In genomic region chr14:74834682-74835392, GRCh38 we compare ENCODE assay signal across 15 cellular contexts. TPM values are rescaled to one million over a fixed set of nuclear protein-coding genes. Genes with fewer than 3 reads are reported as not detected.
DNase-seq lines count a peak whose midpoint lies in the region; ATAC-seq and TF ChIP-seq lines count a peak whose summit lies in the region.
"Had no signal": no experiment of that assay in that cellular context is flagged by ENCODE, and none has a peak within 500 bp of the region (broad histone marks: within the 10 kb centered on the region; RNA-seq: fewer than 3 reads in every experiment).

No MANE protein-coding gene starts in this region.

- no peaks in the 10 kb centered on the region for H3K9me3 ChIP-seq in OCI-LY7 (ENCODE audit: low read length)
- H3K9me3 ChIP-seq in endodermal cell (ENCODE audit: control insufficient read depth, low read length): no peaks in the 10 kb centered on the region
- H3K9me3 ChIP-seq: MG63, sigmoid colon, thoracic aorta had no signal

- H3K9me2 ChIP-seq in OCI-LY7 (ENCODE audit: insufficient read depth, low read length): no peaks in the 10 kb centered on the region

- H3K36me3 ChIP-seq in OCI-LY7 (ENCODE audit: insufficient read depth, low read length) (peaks cover 60% of the 10 kb centered on the region), endodermal cell (ENCODE audit: control insufficient read depth, insufficient read depth, low read length) (peaks cover 70% of the 10 kb centered on the region)
- H3K36me3 ChIP-seq: MG63, thoracic aorta had no signal

- H2AFZ ChIP-seq in OCI-LY7 (ENCODE audit: low read length): no peak overlapping the region

- H3K27me3 ChIP-seq in endodermal cell (ENCODE audit: control insufficient read depth, insufficient read depth, low read length, poor library complexity, severe bottlenecking): no peaks in the 10 kb centered on the region
- H3K27me3 ChIP-seq: MG63, sigmoid colon had no signal

- H3K27ac Mint-ChIP-seq in T-helper 1 cell treated with Interleukin-12 subunit alpha and Interleukin-12 subunit beta and Interleukin-4 antibody, amounts not matched to agents 30 μg/mL and 1 μg/mL, for 36 hours: peak overlapping the region; percentile 18
- peak overlapping the region; percentile 31 for H3K27ac Mint-ChIP-seq in endodermal cell
- H3K27ac Mint-ChIP-seq in osteocyte (ENCODE audit: unreplicated experiment): peak overlapping the region; percentile 79

- peaks cover 35% of the 10 kb centered on the region for H3K4me1 ChIP-seq in OCI-LY7 (ENCODE audit: insufficient read depth, low read length, poor library complexity, severe bottlenecking)
- no peaks in the 10 kb centered on the region for H3K4me1 ChIP-seq in endodermal cell (ENCODE audit: control insufficient read depth, insufficient read depth, low read length)
- H3K4me1 ChIP-seq: sigmoid colon had no signal

- H3K4me3 ChIP-seq in OCI-LY7 (ENCODE audit: low read depth, low read length, poor library complexity, severe bottlenecking) (no peak overlapping the region), endodermal cell (ENCODE audit: low read length) (no peak overlapping the region)
- H3K4me3 ChIP-seq: MG63, sigmoid colon, thoracic aorta had no signal

- H3K27ac ChIP-seq in OCI-LY7 (ENCODE audit: low read depth, low read length, poor library complexity, severe bottlenecking) (no peak overlapping the region), endodermal cell (ENCODE audit: low read depth, low read length) (no peak overlapping the region)
- H3K27ac ChIP-seq: 22Rv1, sigmoid colon, thoracic aorta had no signal

- BruUV-seq in OCI-LY7 (replicated peaks; lab: Mats Ljungman, UMichigan): no TSS peak

- CTCF ChIA-PET in OCI-LY7 (lab: Charles Lee; ENCODE audit: unreplicated experiment): no interaction called here

- intact Hi-C loops in OCI-LY7 (cut with micrococcal nuclease; ENCODE audit: unreplicated experiment): loop anchor here (5.0 to 10.0 kb wide), 2 partner anchors 228 to 490 kb away; partner anchors contain the start of gene VRTN

- H3K4me1 Mint-ChIP-seq in T-helper 1 cell treated with Interleukin-12 subunit alpha and Interleukin-12 subunit beta and Interleukin-4 antibody, amounts not matched to agents 30 μg/mL and 1 μg/mL, for 36 hours (ENCODE audit: low read depth): peaks cover 34% of the 10 kb centered on the region
- H3K4me1 Mint-ChIP-seq in endodermal cell (no peaks in the 10 kb centered on the region), osteocyte (ENCODE audit: unreplicated experiment) (peaks cover 47% of the 10 kb centered on the region)

- 0 out of 2 replicates have a peak overlapping the region, but pooled peaks have one; percentile 9 for H3K4me2 ChIP-seq in OCI-LY7 (ENCODE audit: low read length)

- DNase-seq in T-helper 1 cell (no peak), OCI-LY7 (ENCODE audit: low spot score) (no peak), endodermal cell (no peak), osteocyte (ENCODE audit: extremely low spot score, unreplicated experiment) (no peak)
- no peak for DNase-seq in stimulated activated naive CD4-positive, alpha-beta T cell treated with Interleukin-2 at 50 U/mL for 16 hours (lab: John Stamatoyannopoulos, UW)
- DNase-seq: MG63, NCI-H226, sigmoid colon had no signal

- peaks cover 33% of the 10 kb centered on the region for H3K36me3 Mint-ChIP-seq in T-helper 1 cell treated with Interleukin-12 subunit alpha and Interleukin-12 subunit beta and Interleukin-4 antibody, amounts not matched to agents 30 μg/mL and 1 μg/mL, for 36 hours (ENCODE audit: low read depth)
- peaks cover 28% of the 10 kb centered on the region for H3K36me3 Mint-ChIP-seq in endodermal cell (ENCODE audit: low read depth)
- H3K36me3 Mint-ChIP-seq in osteocyte (ENCODE audit: unreplicated experiment): peaks cover 11% of the 10 kb centered on the region

- H3K27me3 Mint-ChIP-seq in T-helper 1 cell treated with Interleukin-12 subunit alpha and Interleukin-12 subunit beta and Interleukin-4 antibody, amounts not matched to agents 30 μg/mL and 1 μg/mL, for 36 hours (ENCODE audit: low read depth): no peaks in the 10 kb centered on the region
- H3K27me3 Mint-ChIP-seq in endodermal cell (ENCODE audit: insufficient read depth): no peaks in the 10 kb centered on the region
- no peaks in the 10 kb centered on the region for H3K27me3 Mint-ChIP-seq in osteocyte (ENCODE audit: unreplicated experiment)

- no peaks in the 10 kb centered on the region for H3K79me2 ChIP-seq in OCI-LY7 (ENCODE audit: insufficient read depth, low read depth, low read length)

- WGBS in endodermal cell (ENCODE audit: insufficient coverage in 1 of 2, insufficient read length in 1 of 2), 2 experiments: 94 to 97% methylated on average over 3 to 5 of the region's 5 CpGs

- TF ChIP-seq CTCF in OCI-LY7 (conservative IDR thresholded peaks at IDR 0.05; ENCODE audit: low read length): no peak
- no peak for TF ChIP-seq CTCF in endodermal cell (conservative IDR thresholded peaks at IDR 0.05)
- no peak for TF ChIP-seq CTCF in osteocyte (IDR thresholded peaks at IDR 0.05)

- POLR2A ChIA-PET in OCI-LY7 (lab: Charles Lee): interaction anchor here (1.1 kb wide), 1 partner anchor 14 kb away, joined by 3 read pairs; no protein-coding TSS in a partner anchor

- H3K9ac ChIP-seq in endodermal cell (ENCODE audit: extremely low read depth, low read length, poor library complexity, severe bottlenecking): no peak overlapping the region

- 0 out of 2 replicates have a peak, but pooled peaks cover 8% of the 10 kb centered on the region for H4K20me1 ChIP-seq in OCI-LY7 (ENCODE audit: insufficient read depth, low read length)

- no peaks in the 10 kb centered on the region for H3K9me3 Mint-ChIP-seq in T-helper 1 cell treated with Interleukin-12 subunit alpha and Interleukin-12 subunit beta and Interleukin-4 antibody, amounts not matched to agents 30 μg/mL and 1 μg/mL, for 36 hours
- H3K9me3 Mint-ChIP-seq in endodermal cell (no peaks in the 10 kb centered on the region), osteocyte (ENCODE audit: unreplicated experiment) (no peaks in the 10 kb centered on the region)

- ATAC-seq in HG03045 (IDR thresholded peaks at IDR 0.05; ENCODE audit: unreplicated experiment) (no peak), GM18520 (IDR thresholded peaks at IDR 0.05; ENCODE audit: unreplicated experiment) (no peak)

- H3K4me3 Mint-ChIP-seq in T-helper 1 cell treated with Interleukin-12 subunit alpha and Interleukin-12 subunit beta and Interleukin-4 antibody, amounts not matched to agents 30 μg/mL and 1 μg/mL, for 36 hours: no peak overlapping the region
- H3K4me3 Mint-ChIP-seq in endodermal cell: no peak overlapping the region
- H3K4me3 Mint-ChIP-seq in osteocyte (ENCODE audit: unreplicated experiment): peak overlapping the region; percentile 10

RNA-seq across cellular contexts. Expression of gene PROX2, which starts 41.1 kb away (rescaled TPM):
- total RNA-seq in OCI-LY7 (2014; rRNA removed; shearing (Covaris generic)): 0.35 and 0.51 TPM in 2 replicates
- 0.74 and 0.76 TPM in 2 replicates for total RNA-seq in OCI-LY7 (2022)
- not detected for total RNA-seq in endodermal cell
- polyA plus RNA-seq in endodermal cell (2013, experiment 1 of 2): not detected
- not detected for polyA plus RNA-seq in endodermal cell (2013, experiment 2 of 2)
- not detected in 2 replicates for total RNA-seq in osteocyte
- total RNA-seq: cardiac septum, thoracic aorta had no signal
- polyA plus RNA-seq: esophagus had no signal

RNA-seq across cellular contexts. Expression of gene DLST, which starts 46.9 kb away (rescaled TPM):
- 70.2 and 74.4 TPM in 2 replicates for total RNA-seq in OCI-LY7 (2014; rRNA removed; shearing (Covaris generic))
- total RNA-seq in OCI-LY7 (2022) (95.1 and 95.7 TPM in 2 replicates), endodermal cell (100 to 1,000 TPM; 119 to 126 TPM), osteocyte (101 and 107 TPM in 2 replicates)
- 84.7 TPM for polyA plus RNA-seq in endodermal cell (2013, experiment 1 of 2)
- polyA plus RNA-seq in endodermal cell (2013, experiment 2 of 2): 76.8 TPM

Comparison
In these comparisons a context has a peak if more than half of its experiments do, and no peak if none do; other contexts are left out.
1. H3K27ac Mint-ChIP-seq: peak in every context shown above with its lines; median percentile 79 in osteocyte; 31 in endodermal cell; 18 in T-helper 1 cell treated with Interleukin-12 subunit alpha and Interleukin-12 subunit beta and Interleukin-4 antibody, amounts not matched to agents 30 μg/mL and 1 μg/mL, for 36 hours.